ENCODE assay signal across 17 cellular contexts in the genomic region with DNA sequence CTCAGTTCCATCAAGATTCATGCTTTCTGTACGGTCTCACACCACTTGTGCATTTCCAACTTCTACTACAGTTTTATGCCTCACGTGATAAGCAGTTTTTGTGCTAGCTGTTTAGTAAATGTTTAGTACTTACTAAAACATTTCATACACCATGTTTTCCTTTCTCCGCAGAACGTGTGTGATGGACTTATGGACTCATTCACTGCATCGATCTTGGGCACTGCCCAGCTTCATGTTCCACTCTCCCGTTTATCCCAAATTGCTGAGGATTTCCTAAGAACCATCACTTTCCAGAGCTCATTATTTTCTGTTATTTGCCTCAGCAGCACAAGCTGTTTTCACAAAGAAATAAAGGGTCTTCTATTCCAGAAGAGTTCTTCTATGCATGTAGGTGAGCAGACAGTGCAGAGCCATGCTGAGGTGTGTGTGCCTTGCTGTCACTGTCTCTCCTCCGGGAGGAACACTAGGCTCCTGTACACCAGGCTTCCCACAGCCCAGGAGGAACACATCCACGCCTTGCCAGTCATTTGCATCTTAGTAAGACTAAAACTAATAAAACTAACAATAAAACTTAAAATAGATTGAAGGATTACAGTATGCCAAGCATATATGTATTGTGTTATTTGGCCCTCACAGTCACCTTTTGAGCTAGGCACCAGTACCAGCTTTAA.
DNase-seq lines count a peak whose midpoint lies in the region; ATAC-seq and TF ChIP-seq lines count a peak whose summit lies in the region.
"Had no signal": no experiment of that assay in that cellular context is flagged by ENCODE, and none has a peak within 500 bp of the region (broad histone marks: within the 10 kb centered on the region; RNA-seq: fewer than 3 reads in every experiment).

No MANE protein-coding gene starts in this region.

- no peak overlapping the region for H4K8ac ChIP-seq in H9 (replicated peaks; ENCODE audit: insufficient read length, low read depth, low read length)

- H3K36me3 ChIP-seq in PC-3 (ENCODE audit: low read depth, low read length) (no peaks in the 10 kb centered on the region), esophagus (ENCODE audit: control insufficient read depth in 2 of 2, insufficient read depth in 2 of 2, low read length in 1 of 2) (no peaks in the 10 kb centered on the region), suprapubic skin (no peaks in the 10 kb centered on the region)

- TF ChIP-seq POLR2A in suprapubic skin (IDR thresholded peaks at IDR 0.05): no peak

- no peak overlapping the region for H2BK15ac ChIP-seq in H9 (ENCODE audit: low read depth, low read length)

- ATAC-seq in PC-3 (peak; percentile 56), HG02763 (IDR thresholded peaks at IDR 0.05; ENCODE audit: unreplicated experiment) (no peak), HG02938 (IDR thresholded peaks at IDR 0.05; ENCODE audit: unreplicated experiment) (no peak)
- ATAC-seq: Right ventricle myocardium inferior, SK-N-SH treated with all-trans-retinoic acid at 6 μM for 48 hours had no signal

- H2BK20ac ChIP-seq in H9 (ENCODE audit: low read depth, low read length, poor library complexity, severe bottlenecking): no peak overlapping the region

- no peaks in the 10 kb centered on the region for H3K9me3 ChIP-seq in PC-3 (ENCODE audit: low read length)
- no peaks in the 10 kb centered on the region for H3K9me3 ChIP-seq in esophagus (ENCODE audit: control insufficient read depth in 2 of 2, insufficient read depth in 1 of 2, low read depth in 1 of 2, low read length in 1 of 2)
- no peaks in the 10 kb centered on the region for H3K9me3 ChIP-seq in suprapubic skin
- no peaks in the 10 kb centered on the region for H3K9me3 ChIP-seq in H9 (ENCODE audit: control insufficient read depth, low read depth, low read length)

- H3K14ac ChIP-seq in H9 (ENCODE audit: insufficient read depth, low read length): no peak overlapping the region

- H3K27me3 Mint-ChIP-seq in mesothelial cell of epicardium (ENCODE audit: low read depth) (no peaks in the 10 kb centered on the region), H9 (ENCODE audit: low read depth) (no peaks in the 10 kb centered on the region; the same call in 1 of the 2 replicates)
- H3K27me3 Mint-ChIP-seq: CD4-positive, alpha-beta memory T cell; IgD-negative memory B cell had no signal

- H3K4me3 ChIP-seq in PC-3 (ENCODE audit: low read length) (no peak overlapping the region), esophagus (ENCODE audit: low read depth in 1 of 2, low read length in 2 of 2) (no peak overlapping the region), suprapubic skin (no peak overlapping the region)

- peak overlapping the region; percentile 94 for H3K27ac Mint-ChIP-seq in mesothelial cell of epicardium
- H3K27ac Mint-ChIP-seq in H9: no peak overlapping the region
- H3K27ac Mint-ChIP-seq: IgD-negative memory B cell had no signal

- no peak overlapping the region for H3K27ac ChIP-seq in PC-3 (ENCODE audit: low read length)
- H3K27ac ChIP-seq in esophagus (ENCODE audit: low read depth in 2 of 2, low read length in 1 of 2): peak overlapping the region; percentile 81 to 94
- H3K27ac ChIP-seq in suprapubic skin: peak overlapping the region; percentile 29
- no peak overlapping the region for H3K27ac ChIP-seq in H9 (ENCODE audit: insufficient read length, low read depth, low read length)

- H3K4me3 Mint-ChIP-seq in mesothelial cell of epicardium (no peak overlapping the region), H9 (no peak overlapping the region)
- H3K4me3 Mint-ChIP-seq: CD4-positive, alpha-beta memory T cell; IgD-negative memory B cell had no signal

- CTCF ChIA-PET in PC-3 (lab: Charles Lee): interaction anchor here (1.1 kb wide), 1 partner anchor 400 kb away, joined by 3 read pairs; no protein-coding TSS in a partner anchor

- H4K5ac ChIP-seq in H9 (ENCODE audit: insufficient read length, low read depth, low read length): no peak overlapping the region

- H3K4me1 ChIP-seq in PC-3 (ENCODE audit: insufficient read depth, low read length) (peaks cover 22% of the 10 kb centered on the region), esophagus (ENCODE audit: control insufficient read depth in 2 of 2, insufficient read depth in 2 of 2, low read length in 1 of 2) (peaks cover 0 to 7% of the 10 kb centered on the region in 2 donors), suprapubic skin (peaks cover 9% of the 10 kb centered on the region), H9 (ENCODE audit: insufficient read depth, low read length) (peaks cover 3% of the 10 kb centered on the region; the same call in 1 of the 2 replicates)

- H2BK120ac ChIP-seq in H9 (ENCODE audit: low read depth, low read length, poor library complexity, severe bottlenecking): no peak overlapping the region

- H3K27me3 ChIP-seq in PC-3 (ENCODE audit: low read length) (no peaks in the 10 kb centered on the region), esophagus (ENCODE audit: control insufficient read depth in 1 of 2, insufficient read depth in 2 of 2, low read length in 2 of 2) (no peaks in the 10 kb centered on the region), suprapubic skin (no peaks in the 10 kb centered on the region), H9 (ENCODE audit: insufficient read depth, low read length) (no peaks in the 10 kb centered on the region)

- H3K9me3 Mint-ChIP-seq in mesothelial cell of epicardium: no peaks in the 10 kb centered on the region
- H3K9me3 Mint-ChIP-seq in H9: no peaks in the 10 kb centered on the region
- H3K9me3 Mint-ChIP-seq: CD4-positive, alpha-beta memory T cell; IgD-negative memory B cell had no signal

- H3K79me2 ChIP-seq in PC-3 (ENCODE audit: low read length) (no peaks in the 10 kb centered on the region), H9 (ENCODE audit: insufficient read depth, low read length) (no peaks in the 10 kb centered on the region)

- DNase-seq in PC-3: no peak
- DNase-seq in mesothelial cell of epicardium (ENCODE audit: low spot score in 2 of 2, unreplicated experiment in 2 of 2): no peak
- DNase-seq in suprapubic skin (ENCODE audit: low spot score in 2 of 2): no peak
- DNase-seq in NK-92 treated with Interleukin-12 subunit alpha and Interleukin-12 subunit beta, amount 100 ng/mL, for 24 hours (lab: John Stamatoyannopoulos, UW): no peak
- no peak for DNase-seq in H9
- DNase-seq: ACHN; CD4-positive, alpha-beta memory T cell; DMS79 treated with DMSO at 0.1 percent for 48 hours; GDM1; NCI-H146; NCI-H524 treated with DMSO at 0.1 percent for 48 hours had no signal

- intact Hi-C loops in PC-3 (cut with micrococcal nuclease): no loop called here

- H3K9me2 ChIP-seq in PC-3 (replicated peaks; ENCODE audit: low read length): no peaks in the 10 kb centered on the region

- H3K4me2 ChIP-seq in PC-3 (ENCODE audit: low read length): no peak overlapping the region
- no peak overlapping the region for H3K4me2 ChIP-seq in H9 (ENCODE audit: insufficient read depth, insufficient read length, low read length)

- H2AFZ ChIP-seq in PC-3 (ENCODE audit: low read length): no peak overlapping the region
- no peak overlapping the region for H2AFZ ChIP-seq in H9 (ENCODE audit: low read length)

- BruUV-seq in PC-3 (replicated peaks; lab: Mats Ljungman, UMichigan): no TSS peak

- H3K18ac ChIP-seq in H9 (ENCODE audit: insufficient read length, low read depth, low read length): no peak overlapping the region

- no peak for TF ChIP-seq EP300 in suprapubic skin (IDR thresholded peaks at IDR 0.05)

- no peaks in the 10 kb centered on the region for H4K20me1 ChIP-seq in PC-3 (ENCODE audit: low read length)
- H4K20me1 ChIP-seq in H9 (ENCODE audit: control insufficient read depth, insufficient read depth, insufficient read length): no peaks in the 10 kb centered on the region

- no peak overlapping the region for H3K56ac ChIP-seq in H9 (ENCODE audit: insufficient read length, low read depth, low read length)

- H3K4me1 Mint-ChIP-seq in mesothelial cell of epicardium: peaks cover 43% of the 10 kb centered on the region
- peaks cover 21 to 23% of the 10 kb centered on the region in 2 experiments for H3K4me1 Mint-ChIP-seq in H9
- H3K4me1 Mint-ChIP-seq: CD4-positive, alpha-beta memory T cell; IgD-negative memory B cell had no signal

- no peak overlapping the region for H3K23ac ChIP-seq in H9 (ENCODE audit: insufficient read length, low read depth, low read length)

- 78 to 85% methylated on average over 8 of the region's 8 CpGs for WGBS in esophagus, 2 donors
- 91% methylated on average over 8 of the region's 8 CpGs for WGBS in suprapubic skin
- WGBS in H9 (ENCODE audit: extremely low coverage, insufficient read length, low lambda C conversion rate): no CpG with 5 or more reads among the region's 8 CpGs

- H3F3A ChIP-seq in PC-3 (ENCODE audit: low read length, unreplicated experiment): no peaks in the 10 kb centered on the region

- POLR2A ChIA-PET in PC-3 (lab: Charles Lee; ENCODE audit: unreplicated experiment): interaction anchor here (0.5 kb wide), 1 partner anchor 402 kb away, joined by 13 read pairs; no protein-coding TSS in a partner anchor

- H3T11ph ChIP-seq in H9 (ENCODE audit: low read length): no peak overlapping the region

- H3K4ac ChIP-seq in H9 (ENCODE audit: low read depth, low read length): no peak overlapping the region

- no peak overlapping the region for H4K91ac ChIP-seq in H9 (ENCODE audit: insufficient read length, low read depth, low read length)

- H3K23me2 ChIP-seq in H9 (ENCODE audit: insufficient read length, low read depth, low read length, poor library complexity, severe bottlenecking): no peaks in the 10 kb centered on the region

- H2BK12ac ChIP-seq in H9 (ENCODE audit: insufficient read length, low read depth, low read length): no peak overlapping the region

- H2BK5ac ChIP-seq in H9 (ENCODE audit: insufficient read length, low read length): no peak overlapping the region

- TF ChIP-seq CTCF in PC-3 (conservative IDR thresholded peaks at IDR 0.05; ENCODE audit: low read depth, low read length) (no peak), mesothelial cell of epicardium (IDR thresholded peaks at IDR 0.05; ENCODE audit: unreplicated experiment) (no peak), suprapubic skin (IDR thresholded peaks at IDR 0.05) (no peak), H9 (conservative IDR thresholded peaks at IDR 0.05) (no peak)

- H3K36me3 Mint-ChIP-seq in mesothelial cell of epicardium (no peaks in the 10 kb centered on the region), H9 (ENCODE audit: insufficient read depth in 1 of 3, low read depth in 3 of 3) (no peaks in the 10 kb centered on the region)
- H3K36me3 Mint-ChIP-seq: CD4-positive, alpha-beta memory T cell had no signal

- H3K9ac ChIP-seq in PC-3 (ENCODE audit: low read length): no peak overlapping the region
- no peak overlapping the region for H3K9ac ChIP-seq in H9 (ENCODE audit: extremely low read depth, insufficient read length, low read length)

- no peaks in the 10 kb centered on the region for H3K79me1 ChIP-seq in H9 (ENCODE audit: insufficient read depth, low read depth, low read length, poor library complexity, severe bottlenecking)

- no peak overlapping the region for H2AK5ac ChIP-seq in H9 (ENCODE audit: insufficient read length, low read length)

Comparison
In these comparisons a context has a peak if more than half of its experiments do, and no peak if none do; other contexts are left out.
1. H3K27ac ChIP-seq: peak in esophagus (2 of 2) and suprapubic skin (single experiment); none in PC-3 (single experiment) and H9 (single experiment).